9 cellular contexts compared by ENCODE assay signal in genomic region chr5:39080597-39081204, GRCh38. TPM values are rescaled to one million over a fixed set of nuclear protein-coding genes. Genes with fewer than 3 reads are reported as not detected.
DNase-seq lines count a peak whose midpoint lies in the region; ATAC-seq, FAIRE-seq and TF ChIP-seq lines count a peak whose summit lies in the region.
"Had no signal": no experiment of that assay in that cellular context is flagged by ENCODE, and none has a peak within 500 bp of the region (broad histone marks: within the 10 kb centered on the region; RNA-seq: fewer than 3 reads in every experiment).

No MANE protein-coding gene starts in this region.

- intact Hi-C loops in lower leg skin (cut with DNase I; ENCODE audit: low total_unique reads) = no loop called here

- no peak overlapping the region for H3K4me3 ChIP-seq in lower leg skin (ENCODE audit: low read depth, poor library complexity, severe bottlenecking)
- H3K4me3 ChIP-seq: skin epidermis had no signal

- CTCF ChIA-PET in activated CD4-positive, alpha-beta memory T cell treated with anti-CD3 and anti-CD28 coated beads, Interleukin-2, amount 10 ng/mL, durations not matched to agents 7 days and 5 days (lab: Charles Lee) = interaction anchor here (0.6 to 2.5 kb wide), 32 partner anchors 9 to 1646 kb away, joined by 3 to 17 read pairs (median 4); no protein-coding TSS in a partner anchor

- WGBS in lower leg skin, 2 donors = 14 to 15% methylated on average over 3 of the region's 3 CpGs

- no peak for TF ChIP-seq CTCF in lower leg skin (IDR thresholded peaks at IDR 0.05)

- peak; percentile 51 for DNase-seq in D341Med (ENCODE audit: low spot score)
- DNase-seq in NCI-H2029 treated with DMSO at 0.1 percent for 48 hours (lab: John Stamatoyannopoulos, UW) = peak; percentile 24
- peak; percentile 46 for DNase-seq in activated CD4-positive, alpha-beta memory T cell treated with anti-CD3 and anti-CD28 coated beads, Interleukin-2, amount 10 ng/mL, durations not matched to agents 7 days and 5 days
- peak in 1 of 2 donors; percentile 46 for DNase-seq in frontal cortex (ENCODE audit: low spot score in 2 of 2)
- peak in 33 of 56 donors; percentile 2 to 36 (median 14) for DNase-seq in nucleus accumbens (lab: John Stamatoyannopoulos, UW)
- no peak for DNase-seq in lower leg skin (ENCODE audit: low spot score in 2 of 2)

- FAIRE-seq in frontal cortex (lab: Jason Lieb, UNC) = peak; percentile 72

- peaks cover 16% of the 10 kb centered on the region for H3K9me3 Mint-ChIP-seq in activated CD4-positive, alpha-beta memory T cell treated with anti-CD3 and anti-CD28 coated beads, Interleukin-2, amount 10 ng/mL, durations not matched to agents 7 days and 5 days

- H3K4me1 Mint-ChIP-seq in activated CD4-positive, alpha-beta memory T cell treated with anti-CD3 and anti-CD28 coated beads, Interleukin-2, amount 10 ng/mL, durations not matched to agents 7 days and 5 days = peaks cover 25% of the 10 kb centered on the region

- H3K27ac Mint-ChIP-seq in activated CD4-positive, alpha-beta memory T cell treated with anti-CD3 and anti-CD28 coated beads, Interleukin-2, amount 10 ng/mL, durations not matched to agents 7 days and 5 days = no peak overlapping the region

- no peak for TF ChIP-seq POLR2A in lower leg skin (IDR thresholded peaks at IDR 0.05)

- ATAC-seq in GM19467 (IDR thresholded peaks at IDR 0.05; ENCODE audit: unreplicated experiment) (peak; percentile 48), GM21528 (IDR thresholded peaks at IDR 0.05; ENCODE audit: low FRiP score, unreplicated experiment) (no peak)

- no peak overlapping the region for H3K4me3 Mint-ChIP-seq in activated CD4-positive, alpha-beta memory T cell treated with anti-CD3 and anti-CD28 coated beads, Interleukin-2, amount 10 ng/mL, durations not matched to agents 7 days and 5 days

- POLR2A ChIA-PET in activated CD4-positive, alpha-beta memory T cell treated with anti-CD3 and anti-CD28 coated beads, Interleukin-2, amount 10 ng/mL, durations not matched to agents 7 days and 5 days (lab: Charles Lee) = interaction anchor here (0.9 to 1.0 kb wide), 2 partner anchors 9 to 131 kb away, joined by 3 read pairs; no protein-coding TSS in a partner anchor

- H3K36me3 Mint-ChIP-seq in activated CD4-positive, alpha-beta memory T cell treated with anti-CD3 and anti-CD28 coated beads, Interleukin-2, amount 10 ng/mL, durations not matched to agents 7 days and 5 days (ENCODE audit: low read depth) = peaks cover 5% of the 10 kb centered on the region

- peaks cover 33% of the 10 kb centered on the region for H3K27me3 Mint-ChIP-seq in activated CD4-positive, alpha-beta memory T cell treated with anti-CD3 and anti-CD28 coated beads, Interleukin-2, amount 10 ng/mL, durations not matched to agents 7 days and 5 days

RNA-seq across cellular contexts. Expression of gene RICTOR, which starts 6.5 kb away (rescaled TPM):
- total RNA-seq in activated CD4-positive, alpha-beta memory T cell treated with anti-CD3 and anti-CD28 coated beads, Interleukin-2, amount 10 ng/mL, durations not matched to agents 7 days and 5 days = 10 to 100 TPM; 50.4 to 56.4 TPM
- 56.7 TPM for total RNA-seq in frontal cortex
- total RNA-seq in lower leg skin = 10 to 100 TPM; 21.7 to 46.7 (median 33.4) TPM

Comparison
In these comparisons a context has a peak if more than half of its experiments do, and no peak if none do; other contexts are left out.
1. DNase-seq: peak in D341Med (single experiment), NCI-H2029 treated with DMSO at 0.1 percent for 48 hours (single experiment), activated CD4-positive, alpha-beta memory T cell treated with anti-CD3 and anti-CD28 coated beads, Interleukin-2, amount 10 ng/mL, durations not matched to agents 7 days and 5 days (single experiment) and nucleus accumbens (33 of 56); none in lower leg skin (0 of 2).